ENCODE assay signal across 2 cellular contexts in the genomic region with DNA sequence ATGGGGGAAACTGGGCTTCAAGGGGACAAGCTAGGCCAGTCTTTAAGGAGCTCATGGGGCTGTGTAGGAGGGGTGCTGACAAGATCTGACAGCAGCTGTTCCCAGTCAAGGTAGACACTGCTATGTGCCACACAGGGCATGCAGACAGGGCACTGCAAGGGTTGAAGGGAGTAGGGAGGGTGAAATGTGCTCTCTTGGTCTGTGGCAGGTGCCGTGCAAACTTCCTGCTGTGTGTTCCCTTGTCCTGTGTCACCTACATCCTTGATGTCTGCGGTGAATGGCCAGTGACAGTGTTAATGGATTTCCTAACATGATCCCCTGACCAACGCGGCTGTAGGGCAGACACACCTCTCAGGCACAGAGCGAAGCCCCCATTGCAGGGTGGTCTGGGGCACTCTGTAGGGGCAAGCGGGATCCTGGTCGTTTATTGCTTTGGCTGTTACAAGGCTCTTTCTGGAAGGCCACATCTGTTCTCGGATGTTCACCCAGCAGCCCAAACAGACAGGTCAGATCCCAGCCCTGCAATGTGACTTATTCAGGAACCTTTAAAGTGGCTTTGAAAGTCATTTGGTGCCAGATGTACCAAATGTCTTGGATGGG.
A peak's percentile ranks its signal among the peaks of the same experiment; 100 is the strongest.
TF ChIP-seq lines count a peak whose summit lies in the region.

No MANE protein-coding gene starts in this region.

TF ChIP-seq in HEK293, 187 proteins besides CTCF, POLR2A, EP300 and RAD21:
- TF ChIP-seq, protein P1, sequence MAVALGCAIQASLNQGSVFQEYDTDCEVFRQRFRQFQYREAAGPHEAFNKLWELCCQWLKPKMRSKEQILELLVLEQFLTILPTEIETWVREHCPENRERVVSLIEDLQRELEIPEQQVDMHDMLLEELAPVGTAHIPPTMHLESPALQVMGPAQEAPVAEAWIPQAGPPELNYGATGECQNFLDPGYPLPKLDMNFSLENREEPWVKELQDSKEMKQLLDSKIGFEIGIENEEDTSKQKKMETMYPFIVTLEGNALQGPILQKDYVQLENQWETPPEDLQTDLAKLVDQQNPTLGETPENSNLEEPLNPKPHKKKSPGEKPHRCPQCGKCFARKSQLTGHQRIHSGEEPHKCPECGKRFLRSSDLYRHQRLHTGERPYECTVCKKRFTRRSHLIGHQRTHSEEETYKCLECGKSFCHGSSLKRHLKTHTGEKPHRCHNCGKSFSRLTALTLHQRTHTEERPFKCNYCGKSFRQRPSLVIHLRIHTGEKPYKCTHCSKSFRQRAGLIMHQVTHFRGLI (tag by site-specific recombination; IDR thresholded peaks at IDR 0.05): no peak
- 0 out of 2 replicates have a peak, but pooled peaks have one; percentile 2 for TF ChIP-seq EGR2 (tag by site-specific recombination; IDR thresholded peaks at IDR 0.05; ENCODE audit: low read depth)

TF ChIP-seq in H1, 55 proteins besides CTCF, POLR2A, EP300 and RAD21 (continued from another document):
- no peak for TF ChIP-seq ZNF274 (IDR thresholded peaks at IDR 0.05; ENCODE audit: borderline replicate concordance, extremely low read depth, low read length)
- no peak for TF ChIP-seq BRCA1 (IDR thresholded peaks at IDR 0.05; ENCODE audit: low read depth, low read length)
- TF ChIP-seq CBX5 (IDR thresholded peaks at IDR 0.05; ENCODE audit: low read depth, low read length): no peak
- no peak for TF ChIP-seq EGR1 (IDR thresholded peaks at IDR 0.05; ENCODE audit: borderline replicate concordance, low read depth, low read length)
- TF ChIP-seq EZH2 (IDR thresholded peaks at IDR 0.05; ENCODE audit: low read depth, low read length, severe bottlenecking): no peak
- no peak for TF ChIP-seq SUZ12 (IDR thresholded peaks at IDR 0.05; ENCODE audit: low read length)
- TF ChIP-seq, protein P2, sequence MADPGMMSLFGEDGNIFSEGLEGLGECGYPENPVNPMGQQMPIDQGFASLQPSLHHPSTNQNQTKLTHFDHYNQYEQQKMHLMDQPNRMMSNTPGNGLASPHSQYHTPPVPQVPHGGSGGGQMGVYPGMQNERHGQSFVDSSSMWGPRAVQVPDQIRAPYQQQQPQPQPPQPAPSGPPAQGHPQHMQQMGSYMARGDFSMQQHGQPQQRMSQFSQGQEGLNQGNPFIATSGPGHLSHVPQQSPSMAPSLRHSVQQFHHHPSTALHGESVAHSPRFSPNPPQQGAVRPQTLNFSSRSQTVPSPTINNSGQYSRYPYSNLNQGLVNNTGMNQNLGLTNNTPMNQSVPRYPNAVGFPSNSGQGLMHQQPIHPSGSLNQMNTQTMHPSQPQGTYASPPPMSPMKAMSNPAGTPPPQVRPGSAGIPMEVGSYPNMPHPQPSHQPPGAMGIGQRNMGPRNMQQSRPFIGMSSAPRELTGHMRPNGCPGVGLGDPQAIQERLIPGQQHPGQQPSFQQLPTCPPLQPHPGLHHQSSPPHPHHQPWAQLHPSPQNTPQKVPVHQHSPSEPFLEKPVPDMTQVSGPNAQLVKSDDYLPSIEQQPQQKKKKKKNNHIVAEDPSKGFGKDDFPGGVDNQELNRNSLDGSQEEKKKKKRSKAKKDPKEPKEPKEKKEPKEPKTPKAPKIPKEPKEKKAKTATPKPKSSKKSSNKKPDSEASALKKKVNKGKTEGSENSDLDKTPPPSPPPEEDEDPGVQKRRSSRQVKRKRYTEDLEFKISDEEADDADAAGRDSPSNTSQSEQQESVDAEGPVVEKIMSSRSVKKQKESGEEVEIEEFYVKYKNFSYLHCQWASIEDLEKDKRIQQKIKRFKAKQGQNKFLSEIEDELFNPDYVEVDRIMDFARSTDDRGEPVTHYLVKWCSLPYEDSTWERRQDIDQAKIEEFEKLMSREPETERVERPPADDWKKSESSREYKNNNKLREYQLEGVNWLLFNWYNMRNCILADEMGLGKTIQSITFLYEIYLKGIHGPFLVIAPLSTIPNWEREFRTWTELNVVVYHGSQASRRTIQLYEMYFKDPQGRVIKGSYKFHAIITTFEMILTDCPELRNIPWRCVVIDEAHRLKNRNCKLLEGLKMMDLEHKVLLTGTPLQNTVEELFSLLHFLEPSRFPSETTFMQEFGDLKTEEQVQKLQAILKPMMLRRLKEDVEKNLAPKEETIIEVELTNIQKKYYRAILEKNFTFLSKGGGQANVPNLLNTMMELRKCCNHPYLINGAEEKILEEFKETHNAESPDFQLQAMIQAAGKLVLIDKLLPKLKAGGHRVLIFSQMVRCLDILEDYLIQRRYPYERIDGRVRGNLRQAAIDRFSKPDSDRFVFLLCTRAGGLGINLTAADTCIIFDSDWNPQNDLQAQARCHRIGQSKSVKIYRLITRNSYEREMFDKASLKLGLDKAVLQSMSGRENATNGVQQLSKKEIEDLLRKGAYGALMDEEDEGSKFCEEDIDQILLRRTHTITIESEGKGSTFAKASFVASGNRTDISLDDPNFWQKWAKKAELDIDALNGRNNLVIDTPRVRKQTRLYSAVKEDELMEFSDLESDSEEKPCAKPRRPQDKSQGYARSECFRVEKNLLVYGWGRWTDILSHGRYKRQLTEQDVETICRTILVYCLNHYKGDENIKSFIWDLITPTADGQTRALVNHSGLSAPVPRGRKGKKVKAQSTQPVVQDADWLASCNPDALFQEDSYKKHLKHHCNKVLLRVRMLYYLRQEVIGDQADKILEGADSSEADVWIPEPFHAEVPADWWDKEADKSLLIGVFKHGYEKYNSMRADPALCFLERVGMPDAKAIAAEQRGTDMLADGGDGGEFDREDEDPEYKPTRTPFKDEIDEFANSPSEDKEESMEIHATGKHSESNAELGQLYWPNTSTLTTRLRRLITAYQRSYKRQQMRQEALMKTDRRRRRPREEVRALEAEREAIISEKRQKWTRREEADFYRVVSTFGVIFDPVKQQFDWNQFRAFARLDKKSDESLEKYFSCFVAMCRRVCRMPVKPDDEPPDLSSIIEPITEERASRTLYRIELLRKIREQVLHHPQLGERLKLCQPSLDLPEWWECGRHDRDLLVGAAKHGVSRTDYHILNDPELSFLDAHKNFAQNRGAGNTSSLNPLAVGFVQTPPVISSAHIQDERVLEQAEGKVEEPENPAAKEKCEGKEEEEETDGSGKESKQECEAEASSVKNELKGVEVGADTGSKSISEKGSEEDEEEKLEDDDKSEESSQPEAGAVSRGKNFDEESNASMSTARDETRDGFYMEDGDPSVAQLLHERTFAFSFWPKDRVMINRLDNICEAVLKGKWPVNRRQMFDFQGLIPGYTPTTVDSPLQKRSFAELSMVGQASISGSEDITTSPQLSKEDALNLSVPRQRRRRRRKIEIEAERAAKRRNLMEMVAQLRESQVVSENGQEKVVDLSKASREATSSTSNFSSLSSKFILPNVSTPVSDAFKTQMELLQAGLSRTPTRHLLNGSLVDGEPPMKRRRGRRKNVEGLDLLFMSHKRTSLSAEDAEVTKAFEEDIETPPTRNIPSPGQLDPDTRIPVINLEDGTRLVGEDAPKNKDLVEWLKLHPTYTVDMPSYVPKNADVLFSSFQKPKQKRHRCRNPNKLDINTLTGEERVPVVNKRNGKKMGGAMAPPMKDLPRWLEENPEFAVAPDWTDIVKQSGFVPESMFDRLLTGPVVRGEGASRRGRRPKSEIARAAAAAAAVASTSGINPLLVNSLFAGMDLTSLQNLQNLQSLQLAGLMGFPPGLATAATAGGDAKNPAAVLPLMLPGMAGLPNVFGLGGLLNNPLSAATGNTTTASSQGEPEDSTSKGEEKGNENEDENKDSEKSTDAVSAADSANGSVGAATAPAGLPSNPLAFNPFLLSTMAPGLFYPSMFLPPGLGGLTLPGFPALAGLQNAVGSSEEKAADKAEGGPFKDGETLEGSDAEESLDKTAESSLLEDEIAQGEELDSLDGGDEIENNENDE (IDR thresholded peaks at IDR 0.05; ENCODE audit: insufficient replicate concordance, low read length): no peak
- no peak for TF ChIP-seq RBBP5 (IDR thresholded peaks at IDR 0.05; ENCODE audit: borderline replicate concordance, low read depth, low read length)
